1 cellular context compared by ENCODE assay signal in genomic region chr10:61985715-61986114, GRCh38.
TF ChIP-seq lines count a peak whose summit lies in the region.

No MANE protein-coding gene starts in this region.

TF ChIP-seq in GM23338, 12 proteins besides CTCF, POLR2A, EP300 and RAD21:
- TF ChIP-seq, protein P1, sequence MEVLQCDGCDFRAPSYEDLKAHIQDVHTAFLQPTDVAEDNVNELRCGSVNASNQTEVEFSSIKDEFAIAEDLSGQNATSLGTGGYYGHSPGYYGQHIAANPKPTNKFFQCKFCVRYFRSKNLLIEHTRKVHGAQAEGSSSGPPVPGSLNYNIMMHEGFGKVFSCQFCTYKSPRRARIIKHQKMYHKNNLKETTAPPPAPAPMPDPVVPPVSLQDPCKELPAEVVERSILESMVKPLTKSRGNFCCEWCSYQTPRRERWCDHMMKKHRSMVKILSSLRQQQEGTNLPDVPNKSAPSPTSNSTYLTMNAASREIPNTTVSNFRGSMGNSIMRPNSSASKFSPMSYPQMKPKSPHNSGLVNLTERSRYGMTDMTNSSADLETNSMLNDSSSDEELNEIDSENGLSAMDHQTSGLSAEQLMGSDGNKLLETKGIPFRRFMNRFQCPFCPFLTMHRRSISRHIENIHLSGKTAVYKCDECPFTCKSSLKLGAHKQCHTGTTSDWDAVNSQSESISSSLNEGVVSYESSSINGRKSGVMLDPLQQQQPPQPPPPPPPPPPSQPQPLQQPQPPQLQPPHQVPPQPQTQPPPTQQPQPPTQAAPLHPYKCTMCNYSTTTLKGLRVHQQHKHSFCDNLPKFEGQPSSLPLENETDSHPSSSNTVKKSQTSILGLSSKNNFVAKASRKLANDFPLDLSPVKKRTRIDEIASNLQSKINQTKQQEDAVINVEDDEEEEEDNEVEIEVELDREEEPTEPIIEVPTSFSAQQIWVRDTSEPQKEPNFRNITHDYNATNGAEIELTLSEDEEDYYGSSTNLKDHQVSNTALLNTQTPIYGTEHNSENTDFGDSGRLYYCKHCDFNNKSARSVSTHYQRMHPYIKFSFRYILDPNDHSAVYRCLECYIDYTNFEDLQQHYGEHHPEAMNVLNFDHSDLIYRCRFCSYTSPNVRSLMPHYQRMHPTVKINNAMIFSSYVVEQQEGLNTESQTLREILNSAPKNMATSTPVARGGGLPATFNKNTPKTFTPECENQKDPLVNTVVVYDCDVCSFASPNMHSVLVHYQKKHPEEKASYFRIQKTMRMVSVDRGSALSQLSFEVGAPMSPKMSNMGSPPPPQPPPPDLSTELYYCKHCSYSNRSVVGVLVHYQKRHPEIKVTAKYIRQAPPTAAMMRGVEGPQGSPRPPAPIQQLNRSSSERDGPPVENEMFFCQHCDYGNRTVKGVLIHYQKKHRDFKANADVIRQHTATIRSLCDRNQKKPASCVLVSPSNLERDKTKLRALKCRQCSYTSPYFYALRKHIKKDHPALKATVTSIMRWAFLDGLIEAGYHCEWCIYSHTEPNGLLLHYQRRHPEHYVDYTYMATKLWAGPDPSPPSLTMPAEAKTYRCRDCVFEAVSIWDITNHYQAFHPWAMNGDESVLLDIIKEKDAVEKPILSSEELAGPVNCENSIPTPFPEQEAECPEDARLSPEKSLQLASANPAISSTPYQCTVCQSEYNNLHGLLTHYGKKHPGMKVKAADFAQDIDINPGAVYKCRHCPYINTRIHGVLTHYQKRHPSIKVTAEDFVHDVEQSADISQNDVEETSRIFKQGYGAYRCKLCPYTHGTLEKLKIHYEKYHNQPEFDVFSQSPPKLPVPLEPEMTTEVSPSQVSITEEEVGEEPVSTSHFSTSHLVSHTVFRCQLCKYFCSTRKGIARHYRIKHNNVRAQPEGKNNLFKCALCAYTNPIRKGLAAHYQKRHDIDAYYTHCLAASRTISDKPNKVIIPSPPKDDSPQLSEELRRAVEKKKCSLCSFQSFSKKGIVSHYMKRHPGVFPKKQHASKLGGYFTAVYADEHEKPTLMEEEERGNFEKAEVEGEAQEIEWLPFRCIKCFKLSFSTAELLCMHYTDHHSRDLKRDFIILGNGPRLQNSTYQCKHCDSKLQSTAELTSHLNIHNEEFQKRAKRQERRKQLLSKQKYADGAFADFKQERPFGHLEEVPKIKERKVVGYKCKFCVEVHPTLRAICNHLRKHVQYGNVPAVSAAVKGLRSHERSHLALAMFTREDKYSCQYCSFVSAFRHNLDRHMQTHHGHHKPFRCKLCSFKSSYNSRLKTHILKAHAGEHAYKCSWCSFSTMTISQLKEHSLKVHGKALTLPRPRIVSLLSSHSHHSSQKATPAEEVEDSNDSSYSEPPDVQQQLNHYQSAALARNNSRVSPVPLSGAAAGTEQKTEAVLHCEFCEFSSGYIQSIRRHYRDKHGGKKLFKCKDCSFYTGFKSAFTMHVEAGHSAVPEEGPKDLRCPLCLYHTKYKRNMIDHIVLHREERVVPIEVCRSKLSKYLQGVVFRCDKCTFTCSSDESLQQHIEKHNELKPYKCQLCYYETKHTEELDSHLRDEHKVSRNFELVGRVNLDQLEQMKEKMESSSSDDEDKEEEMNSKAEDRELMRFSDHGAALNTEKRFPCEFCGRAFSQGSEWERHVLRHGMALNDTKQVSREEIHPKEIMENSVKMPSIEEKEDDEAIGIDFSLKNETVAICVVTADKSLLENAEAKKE (CRISPR knock-in tag; IDR thresholded peaks at IDR 0.05) = no peak
- TF ChIP-seq JUNB (IDR thresholded peaks at IDR 0.05; ENCODE audit: unreplicated experiment) = no peak
- no peak for TF ChIP-seq EZH2phosphoT487 (IDR thresholded peaks at IDR 0.05; ENCODE audit: unreplicated experiment)
- no peak for TF ChIP-seq EZH2 (IDR thresholded peaks at IDR 0.05; ENCODE audit: low read depth, unreplicated experiment)
- TF ChIP-seq NANOG (IDR thresholded peaks at IDR 0.05; ENCODE audit: borderline replicate concordance) = no peak
- TF ChIP-seq ZNF114 (CRISPR knock-in tag; IDR thresholded peaks at IDR 0.05) = no peak
- TF ChIP-seq, protein P2, sequence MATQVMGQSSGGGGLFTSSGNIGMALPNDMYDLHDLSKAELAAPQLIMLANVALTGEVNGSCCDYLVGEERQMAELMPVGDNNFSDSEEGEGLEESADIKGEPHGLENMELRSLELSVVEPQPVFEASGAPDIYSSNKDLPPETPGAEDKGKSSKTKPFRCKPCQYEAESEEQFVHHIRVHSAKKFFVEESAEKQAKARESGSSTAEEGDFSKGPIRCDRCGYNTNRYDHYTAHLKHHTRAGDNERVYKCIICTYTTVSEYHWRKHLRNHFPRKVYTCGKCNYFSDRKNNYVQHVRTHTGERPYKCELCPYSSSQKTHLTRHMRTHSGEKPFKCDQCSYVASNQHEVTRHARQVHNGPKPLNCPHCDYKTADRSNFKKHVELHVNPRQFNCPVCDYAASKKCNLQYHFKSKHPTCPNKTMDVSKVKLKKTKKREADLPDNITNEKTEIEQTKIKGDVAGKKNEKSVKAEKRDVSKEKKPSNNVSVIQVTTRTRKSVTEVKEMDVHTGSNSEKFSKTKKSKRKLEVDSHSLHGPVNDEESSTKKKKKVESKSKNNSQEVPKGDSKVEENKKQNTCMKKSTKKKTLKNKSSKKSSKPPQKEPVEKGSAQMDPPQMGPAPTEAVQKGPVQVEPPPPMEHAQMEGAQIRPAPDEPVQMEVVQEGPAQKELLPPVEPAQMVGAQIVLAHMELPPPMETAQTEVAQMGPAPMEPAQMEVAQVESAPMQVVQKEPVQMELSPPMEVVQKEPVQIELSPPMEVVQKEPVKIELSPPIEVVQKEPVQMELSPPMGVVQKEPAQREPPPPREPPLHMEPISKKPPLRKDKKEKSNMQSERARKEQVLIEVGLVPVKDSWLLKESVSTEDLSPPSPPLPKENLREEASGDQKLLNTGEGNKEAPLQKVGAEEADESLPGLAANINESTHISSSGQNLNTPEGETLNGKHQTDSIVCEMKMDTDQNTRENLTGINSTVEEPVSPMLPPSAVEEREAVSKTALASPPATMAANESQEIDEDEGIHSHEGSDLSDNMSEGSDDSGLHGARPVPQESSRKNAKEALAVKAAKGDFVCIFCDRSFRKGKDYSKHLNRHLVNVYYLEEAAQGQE (IDR thresholded peaks at IDR 0.05; ENCODE audit: unreplicated experiment) = no peak
- no peak for TF ChIP-seq STAT1 (IDR thresholded peaks at IDR 0.05; ENCODE audit: unreplicated experiment)
- no peak for TF ChIP-seq POLR2AphosphoS5 (IDR thresholded peaks at IDR 0.05; ENCODE audit: low read depth)
- TF ChIP-seq, protein P3, sequence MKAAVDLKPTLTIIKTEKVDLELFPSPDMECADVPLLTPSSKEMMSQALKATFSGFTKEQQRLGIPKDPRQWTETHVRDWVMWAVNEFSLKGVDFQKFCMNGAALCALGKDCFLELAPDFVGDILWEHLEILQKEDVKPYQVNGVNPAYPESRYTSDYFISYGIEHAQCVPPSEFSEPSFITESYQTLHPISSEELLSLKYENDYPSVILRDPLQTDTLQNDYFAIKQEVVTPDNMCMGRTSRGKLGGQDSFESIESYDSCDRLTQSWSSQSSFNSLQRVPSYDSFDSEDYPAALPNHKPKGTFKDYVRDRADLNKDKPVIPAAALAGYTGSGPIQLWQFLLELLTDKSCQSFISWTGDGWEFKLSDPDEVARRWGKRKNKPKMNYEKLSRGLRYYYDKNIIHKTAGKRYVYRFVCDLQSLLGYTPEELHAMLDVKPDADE (IDR thresholded peaks at IDR 0.05) = no peak
- TF ChIP-seq CREB1 (CRISPR knock-in tag; IDR thresholded peaks at IDR 0.05; ENCODE audit: low read depth) = no peak
